ENCODE assay signal across 1 cellular context in genomic region chr1:90826024-90826423, GRCh38.
TF ChIP-seq lines count a peak whose summit lies in the region.

No MANE protein-coding gene starts in this region.

TF ChIP-seq in K562, 482 proteins besides CTCF, POLR2A, EP300 and RAD21 (continued from another document and continues in another):
- TF ChIP-seq GMEB1 (CRISPR knock-in tag; IDR thresholded peaks at IDR 0.05) (peak; percentile 29; the same call in 1 of the 2 replicates), MYBL2 (IDR thresholded peaks at IDR 0.05; ENCODE audit: low read depth) (no peak), MYBL2 (CRISPR knock-in tag; IDR thresholded peaks at IDR 0.05; ENCODE audit: borderline replicate concordance) (no peak), UBTF (IDR thresholded peaks at IDR 0.05; ENCODE audit: borderline replicate concordance in 1 of 2, low read depth in 2 of 2, low read length in 2 of 2) (no peak), ZNF830 (CRISPR knock-in tag; IDR thresholded peaks at IDR 0.05) (no peak), CHAMP1 (IDR thresholded peaks at IDR 0.05) (no peak), FOXP1 (CRISPR knock-in tag; IDR thresholded peaks at IDR 0.05) (no peak), TCF15 (CRISPR knock-in tag; IDR thresholded peaks at IDR 0.05) (peak; percentile 62; the same call in 1 of the 2 replicates), IRF2 (CRISPR knock-in tag; IDR thresholded peaks at IDR 0.05) (no peak), SMAD2 (IDR thresholded peaks at IDR 0.05; ENCODE audit: low read depth, low read length) (no peak), HOMEZ (CRISPR knock-in tag; IDR thresholded peaks at IDR 0.05) (peak; percentile 77; the same call in 1 of the 2 replicates), RREB1 (CRISPR knock-in tag; IDR thresholded peaks at IDR 0.05) (no peak), NR4A1 (CRISPR knock-in tag; IDR thresholded peaks at IDR 0.05) (no peak), NR4A1 (tag; IDR thresholded peaks at IDR 0.05) (no peak), ZBTB49 (CRISPR knock-in tag; IDR thresholded peaks at IDR 0.05; ENCODE audit: borderline replicate concordance) (no peak), ILK (tag; IDR thresholded peaks at IDR 0.05; ENCODE audit: borderline replicate concordance, low read depth) (no peak), ZNF395 (CRISPR knock-in tag; IDR thresholded peaks at IDR 0.05) (no peak), ZNF217 (CRISPR knock-in tag; IDR thresholded peaks at IDR 0.05) (no peak), JUNB (CRISPR knock-in tag; conservative IDR thresholded peaks at IDR 0.05) (peak; percentile 66; the same call in 1 of the 2 replicates), HOXB6 (CRISPR knock-in tag; IDR thresholded peaks at IDR 0.05; ENCODE audit: borderline replicate concordance) (peak; percentile 84; the same call in 1 of the 2 replicates), ZBTB11 (CRISPR knock-in tag; IDR thresholded peaks at IDR 0.05) (peak in 1 of 3 experiments; percentile 71; a peak in 2 of 6 replicates), PHB2 (IDR thresholded peaks at IDR 0.05; ENCODE audit: low read depth) (no peak), THAP12 (CRISPR knock-in tag; IDR thresholded peaks at IDR 0.05) (no peak), CCNT2 (IDR thresholded peaks at IDR 0.05; ENCODE audit: borderline replicate concordance, extremely low read depth, insufficient read length, low read depth, low read length) (no peak)
